In the genomic region with DNA sequence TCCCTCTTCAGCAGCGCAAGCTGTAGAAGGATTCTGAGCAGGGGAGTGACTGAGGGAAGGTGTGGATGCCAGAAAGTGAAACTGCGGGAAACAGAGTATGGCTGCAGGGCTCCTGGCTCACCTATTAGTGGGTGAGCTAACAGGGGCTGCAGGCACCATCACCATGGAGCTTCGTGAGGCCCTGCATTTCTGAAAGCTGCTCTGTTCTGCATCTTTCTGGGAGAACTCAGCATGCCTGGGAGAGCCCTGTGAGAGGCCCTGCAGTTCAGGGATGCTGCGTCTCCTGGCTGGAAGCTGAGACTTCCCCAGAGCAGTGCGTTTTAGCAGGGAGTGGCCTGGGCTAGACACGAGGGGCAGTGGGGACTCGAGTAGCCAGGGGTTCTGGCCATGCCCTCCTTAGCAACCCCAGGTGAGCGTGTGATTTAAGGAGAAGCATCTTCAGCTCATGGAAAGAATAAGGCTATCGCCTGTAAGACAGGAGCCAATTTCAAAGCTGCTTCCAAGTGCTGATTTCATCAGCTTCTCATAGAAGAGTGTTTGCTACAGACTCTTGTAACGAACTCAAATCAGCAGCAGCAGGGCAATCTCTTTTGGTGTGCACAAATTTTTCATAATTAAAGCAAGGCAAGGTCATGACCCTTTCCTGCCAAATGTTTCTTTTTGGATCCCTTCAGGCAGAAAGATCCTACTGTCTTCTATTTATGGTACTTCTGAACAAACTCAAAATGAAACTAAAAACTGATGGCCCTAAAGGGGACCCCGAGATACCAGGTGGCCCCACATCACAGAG, we compare ENCODE assay signal across 14 cellular contexts.
DNase-seq lines count a peak whose midpoint lies in the region; ATAC-seq, FAIRE-seq and TF ChIP-seq lines count a peak whose summit lies in the region.
"Had no signal": no experiment of that assay in that cellular context is flagged by ENCODE, and none has a peak within 500 bp of the region (broad histone marks: within the 10 kb centered on the region; RNA-seq: fewer than 3 reads in every experiment).

No MANE protein-coding gene starts in this region.

- DNase-seq in right cardiac atrium (no peak), left ventricle myocardium inferior (no peak), K562 (ENCODE audit: extremely low read depth in 1 of 4, low spot score in 3 of 4) (no peak), mucosa of gallbladder (ENCODE audit: low spot score) (peak; percentile 7), urothelium cell line (ENCODE audit: low spot score) (no peak), ACHN (no peak), WTC11 (ENCODE audit: low spot score) (no peak)
- DNase-seq: activated CD4-positive, alpha-beta T cell treated with anti-CD3 and anti-CD28 coated beads, Interleukin-2, amount 10 ng/mL, durations not matched to agents 24 days and 14 days; NCI-H2227 treated with DMSO at 0.1 percent for 48 hours; SIG-M5; T1000; thyroid gland had no signal

- in situ Hi-C loops in K562 (cut with MboI) (no loop called here), ACHN (cut with HindIII; ENCODE audit: low pct_ligation_motif_present, low pct_unique_long_range_greater_than_20kb, low sequenced_read_pairs) (no loop called here)

- no peak for TF ChIP-seq CTCF in left ventricle myocardium inferior (IDR thresholded peaks at IDR 0.05; ENCODE audit: borderline replicate concordance)
- no peak for TF ChIP-seq CTCF in K562 (IDR thresholded peaks at IDR 0.05 in 2 of 3, conservative IDR thresholded peaks at IDR 0.05 in 1 of 3; ENCODE audit: insufficient read depth in 2 of 3, low read depth in 1 of 3, low read length in 3 of 3)
- no peak for TF ChIP-seq CTCF in WTC11 (IDR thresholded peaks at IDR 0.05)

- ATAC-seq in right cardiac atrium = peak; percentile 10 to 27
- ATAC-seq in K562 = no peak
- no peak for ATAC-seq in HG03521 (IDR thresholded peaks at IDR 0.05; ENCODE audit: unreplicated experiment)
- ATAC-seq in WTC11 = no peak
- ATAC-seq: heart left ventricle had no signal

- H3K27me3 ChIP-seq in right cardiac atrium (ENCODE audit: control insufficient read depth, insufficient read depth) (no peaks in the 10 kb centered on the region), left ventricle myocardium inferior (ENCODE audit: low read depth) (no peaks in the 10 kb centered on the region), K562 (ENCODE audit: control insufficient read depth in 2 of 2, insufficient read depth in 2 of 2, low read length in 2 of 2) (peaks cover 8 to 15% of the 10 kb centered on the region in 2 experiments; a peak in 4 of 5 replicates)
- H3K27me3 ChIP-seq: heart left ventricle, thyroid gland had no signal

- peaks cover 14% of the 10 kb centered on the region for H3K9me3 Mint-ChIP-seq in WTC11
- H3K9me3 Mint-ChIP-seq: activated CD4-positive, alpha-beta T cell treated with anti-CD3 and anti-CD28 coated beads, Interleukin-2, amount 10 ng/mL, durations not matched to agents 24 days and 14 days had no signal

- no peak overlapping the region for H3K27ac Mint-ChIP-seq in WTC11
- H3K27ac Mint-ChIP-seq: activated CD4-positive, alpha-beta T cell treated with anti-CD3 and anti-CD28 coated beads, Interleukin-2, amount 10 ng/mL, durations not matched to agents 24 days and 14 days had no signal

- no peak for TF ChIP-seq EP300 in K562 (IDR thresholded peaks at IDR 0.05; ENCODE audit: low read length)

- no peak overlapping the region for H3K4me3 Mint-ChIP-seq in WTC11
- H3K4me3 Mint-ChIP-seq: activated CD4-positive, alpha-beta T cell treated with anti-CD3 and anti-CD28 coated beads, Interleukin-2, amount 10 ng/mL, durations not matched to agents 24 days and 14 days had no signal

- TF ChIP-seq RAD21 in K562 (CRISPR knock-in tag; conservative IDR thresholded peaks at IDR 0.05 in 1 of 2, IDR thresholded peaks at IDR 0.05 in 1 of 2) = no peak

- no TSS peak for BruUV-seq in K562 (replicated peaks; lab: Mats Ljungman, UMichigan)

- H3K4me3 ChIP-seq in right cardiac atrium (ENCODE audit: low read length) (no peak overlapping the region), left ventricle myocardium inferior (no peak overlapping the region), K562 (no peak overlapping the region)
- H3K4me3 ChIP-seq: heart left ventricle, thyroid gland had no signal

- FAIRE-seq in K562 (lab: Jason Lieb, UNC) (peak; percentile 23), urothelium cell line (lab: Jason Lieb, UNC) (peak; percentile 55)

- H3K9me3 ChIP-seq in right cardiac atrium (ENCODE audit: control insufficient read depth, low read length) = no peaks in the 10 kb centered on the region
- no peaks in the 10 kb centered on the region for H3K9me3 ChIP-seq in left ventricle myocardium inferior (replicated peaks)
- H3K9me3 ChIP-seq in K562 (replicated peaks; ENCODE audit: control insufficient read depth, insufficient read depth, low read depth, low read length) = no peaks in the 10 kb centered on the region
- H3K9me3 ChIP-seq: heart left ventricle, thyroid gland had no signal

- H3K79me2 ChIP-seq in K562 (ENCODE audit: control insufficient read depth, insufficient read depth, low read length) = no peaks in the 10 kb centered on the region

- POLR2A ChIA-PET in K562 (lab: Yijun Ruan, JAX) = no interaction called here
- POLR2A ChIA-PET in WTC11 (lab: Charles Lee) = no interaction called here

- peaks cover 8% of the 10 kb centered on the region; the same call in 1 of the 2 replicates for H4K20me1 ChIP-seq in K562 (replicated peaks; ENCODE audit: control insufficient read depth, insufficient read depth, low read length)

- H3K36me3 ChIP-seq in left ventricle myocardium inferior = no peaks in the 10 kb centered on the region
- H3K36me3 ChIP-seq in K562 (ENCODE audit: control insufficient read depth, insufficient read depth, low read length) = no peaks in the 10 kb centered on the region
- H3K36me3 ChIP-seq: heart left ventricle, thyroid gland had no signal

- H3K4me2 ChIP-seq in K562 (ENCODE audit: insufficient read depth, low read length) = no peak overlapping the region

- H3K4me1 ChIP-seq in right cardiac atrium (ENCODE audit: control insufficient read depth, insufficient read depth, low read length) (peaks cover 22% of the 10 kb centered on the region), left ventricle myocardium inferior (peaks cover 41% of the 10 kb centered on the region), K562 (replicated peaks in 1 of 2; ENCODE audit: control insufficient read depth in 2 of 2, insufficient read depth in 2 of 2, low read length in 2 of 2) (no peaks in the 10 kb centered on the region)
- H3K4me1 ChIP-seq: thyroid gland had no signal

- peaks cover 8% of the 10 kb centered on the region for H3K4me1 Mint-ChIP-seq in WTC11

- no peak overlapping the region for H3K27ac ChIP-seq in right cardiac atrium (ENCODE audit: low read length)
- no peak overlapping the region for H3K27ac ChIP-seq in left ventricle myocardium inferior (replicated peaks)
- no peak overlapping the region for H3K27ac ChIP-seq in K562 (ENCODE audit: extremely low read depth, low read depth, low read length)
- H3K27ac ChIP-seq: heart left ventricle, thyroid gland had no signal

- no peak overlapping the region for H2AFZ ChIP-seq in K562 (ENCODE audit: low read depth, low read length)

- H3K36me3 Mint-ChIP-seq in WTC11 = no peaks in the 10 kb centered on the region

- 64% methylated on average over 11 of the region's 11 CpGs for WGBS in right cardiac atrium
- 0% methylated on average over 11 of the region's 11 CpGs for WGBS in K562 (ENCODE audit: insufficient coverage, low coverage, missing lambda C conversion rate)

- H3K9me1 ChIP-seq in K562 (ENCODE audit: control insufficient read depth, insufficient read depth, low read length) = no peaks in the 10 kb centered on the region

- no peak overlapping the region for H3K9ac ChIP-seq in K562 (ENCODE audit: insufficient read depth in 1 of 2, low read depth in 2 of 2, low read length in 2 of 2)

- CTCF ChIA-PET in K562 (lab: Yijun Ruan, JAX; ENCODE audit: low intra/inter-chr PET ratio) = no interaction called here
- CTCF ChIA-PET in WTC11 (lab: Charles Lee) = no interaction called here

- TF ChIP-seq POLR2A in K562 (conservative IDR thresholded peaks at IDR 0.05) = no peak

- H3K27me3 Mint-ChIP-seq in WTC11 (ENCODE audit: low read depth) = no peaks in the 10 kb centered on the region

- intact Hi-C loops in right cardiac atrium (cut with DNase I) (no loop called here), left ventricle myocardium inferior (cut with micrococcal nuclease) (no loop called here), K562 (cut with micrococcal nuclease) (no loop called here)

TF ChIP-seq in K562, 482 proteins besides CTCF, POLR2A, EP300 and RAD21 (continues in another document):
- TF ChIP-seq, protein P1, sequence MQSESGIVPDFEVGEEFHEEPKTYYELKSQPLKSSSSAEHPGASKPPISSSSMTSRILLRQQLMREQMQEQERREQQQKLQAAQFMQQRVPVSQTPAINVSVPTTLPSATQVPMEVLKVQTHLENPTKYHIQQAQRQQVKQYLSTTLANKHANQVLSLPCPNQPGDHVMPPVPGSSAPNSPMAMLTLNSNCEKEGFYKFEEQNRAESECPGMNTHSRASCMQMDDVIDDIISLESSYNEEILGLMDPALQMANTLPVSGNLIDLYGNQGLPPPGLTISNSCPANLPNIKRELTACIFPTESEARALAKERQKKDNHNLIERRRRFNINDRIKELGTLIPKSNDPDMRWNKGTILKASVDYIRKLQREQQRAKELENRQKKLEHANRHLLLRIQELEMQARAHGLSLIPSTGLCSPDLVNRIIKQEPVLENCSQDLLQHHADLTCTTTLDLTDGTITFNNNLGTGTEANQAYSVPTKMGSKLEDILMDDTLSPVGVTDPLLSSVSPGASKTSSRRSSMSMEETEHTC (IDR thresholded peaks at IDR 0.05) = no peak
- TF ChIP-seq ZNF143 (CRISPR knock-in tag; IDR thresholded peaks at IDR 0.05) (no peak), RCOR1 (IDR thresholded peaks at IDR 0.05; ENCODE audit: borderline replicate concordance in 1 of 2, low read depth in 2 of 2, low read length in 2 of 2) (no peak)

TF ChIP-seq in WTC11, 78 proteins besides CTCF, POLR2A, EP300 and RAD21 (continues in another document):
- TF ChIP-seq, protein P2, sequence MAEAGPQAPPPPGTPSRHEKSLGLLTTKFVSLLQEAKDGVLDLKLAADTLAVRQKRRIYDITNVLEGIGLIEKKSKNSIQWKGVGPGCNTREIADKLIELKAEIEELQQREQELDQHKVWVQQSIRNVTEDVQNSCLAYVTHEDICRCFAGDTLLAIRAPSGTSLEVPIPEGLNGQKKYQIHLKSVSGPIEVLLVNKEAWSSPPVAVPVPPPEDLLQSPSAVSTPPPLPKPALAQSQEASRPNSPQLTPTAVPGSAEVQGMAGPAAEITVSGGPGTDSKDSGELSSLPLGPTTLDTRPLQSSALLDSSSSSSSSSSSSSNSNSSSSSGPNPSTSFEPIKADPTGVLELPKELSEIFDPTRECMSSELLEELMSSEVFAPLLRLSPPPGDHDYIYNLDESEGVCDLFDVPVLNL (CRISPR knock-in tag; IDR thresholded peaks at IDR 0.05; ENCODE audit: borderline replicate concordance, low read depth) = no peak
- no peak for TF ChIP-seq SOX15 (CRISPR knock-in tag; IDR thresholded peaks at IDR 0.05)

Comparison
In these comparisons a context has a peak if more than half of its experiments do, and no peak if none do; other contexts are left out.
1. ATAC-seq: peak in right cardiac atrium (2 of 2); none in K562 (single experiment), HG03521 (single experiment) and WTC11 (single experiment).